Comparison of ENCODE assay signal across 8 cellular contexts in genomic region chr20:18588554-18589043, GRCh38. TPM values are rescaled to one million over a fixed set of nuclear protein-coding genes. Genes with fewer than 3 reads are reported as not detected.
DNase-seq lines count a peak whose midpoint lies in the region; ATAC-seq and TF ChIP-seq lines count a peak whose summit lies in the region.

No MANE protein-coding gene starts in this region.

- H3K4me3 ChIP-seq in IMR-90 (ENCODE audit: insufficient read depth, low read depth, low read length), result peak overlapping the region; percentile 75
- H3K4me3 ChIP-seq in mammary epithelial cell (replicated peaks in 1 of 3; ENCODE audit: insufficient read depth in 1 of 3, low read depth in 2 of 3, low read length in 3 of 3), result peak overlapping the region; percentile 77 to 98 (median 95)
- H3K4me3 ChIP-seq in mesendoderm (ENCODE audit: low read length), result peak overlapping the region; percentile 63

- H2AFZ ChIP-seq in IMR-90 (replicated peaks; ENCODE audit: low read length, poor library complexity), result peak overlapping the region; percentile 93
- H2AFZ ChIP-seq in mammary epithelial cell (ENCODE audit: low read depth, low read length), result peak overlapping the region; percentile 92

- H3K23ac ChIP-seq in IMR-90 (ENCODE audit: low read depth, low read length), result peak overlapping the region; percentile 86
- H3K23ac ChIP-seq in mesendoderm (ENCODE audit: low read length), result no peak overlapping the region

- intact Hi-C loops in IMR-90 (cut with micrococcal nuclease) (loop anchor here (5.0 kb wide), 1 partner anchor 994 kb away; no protein-coding TSS in a partner anchor), mammary epithelial cell (cut with micrococcal nuclease) (loop anchor here (5.0 kb wide), 1 partner anchor 276 kb away; no protein-coding TSS in a partner anchor)

- H2BK15ac ChIP-seq in IMR-90 (ENCODE audit: low read depth, low read length) (no peak overlapping the region), mesendoderm (replicated peaks; ENCODE audit: low read depth) (no peak overlapping the region)

- H3K27ac ChIP-seq in IMR-90 (ENCODE audit: insufficient read depth, low read length), result peak overlapping the region; percentile 41; the same call in 1 of the 2 replicates
- H3K27ac ChIP-seq in mammary epithelial cell (ENCODE audit: insufficient read depth, low read depth, low read length), result peak overlapping the region; percentile 67
- H3K27ac ChIP-seq in mesendoderm (ENCODE audit: low read depth, low read length), result no peak overlapping the region

- TSS peak; percentile 50 for BruUV-seq in IMR-90 (replicated peaks; lab: Mats Ljungman, UMichigan)
- BruUV-seq in mammary epithelial cell (replicated peaks; lab: Mats Ljungman, UMichigan), result TSS peak; percentile 37

- H3K9ac ChIP-seq in IMR-90 (ENCODE audit: low read depth, low read length) (peak overlapping the region; percentile 72), mammary epithelial cell (ENCODE audit: insufficient read depth, low read length) (peak overlapping the region; percentile 91), mesendoderm (ENCODE audit: low read length) (peak overlapping the region; percentile 72)

- H2BK120ac ChIP-seq in IMR-90 (ENCODE audit: low read depth, low read length) (no peak overlapping the region; the same call in 1 of the 2 replicates), mesendoderm (ENCODE audit: low read depth, low read length) (no peak overlapping the region)

- in situ Hi-C loops in IMR-90 (cut with MboI; ENCODE audit: low sequenced_read_pairs) (no loop called here), mammary epithelial cell (cut with MboI; ENCODE audit: low sequenced_read_pairs in 2 of 2) (no loop called here)

- H4K5ac ChIP-seq in IMR-90 (ENCODE audit: low read depth, low read length) (peak overlapping the region; percentile 13), mesendoderm (ENCODE audit: low read length) (no peak overlapping the region)

- TF ChIP-seq CTCF in IMR-90 (conservative IDR thresholded peaks at IDR 0.05; ENCODE audit: low read depth, low read length) (no peak), mammary epithelial cell (conservative IDR thresholded peaks at IDR 0.05 in 1 of 2, IDR thresholded peaks at IDR 0.05 in 1 of 2; ENCODE audit: extremely low read depth in 1 of 2, insufficient read depth in 1 of 2, low read depth in 1 of 2, low read length in 2 of 2) (no peak)

- POLR2A ChIA-PET in IMR-90 (lab: Charles Lee; ENCODE audit: unreplicated experiment), result no interaction called here

- H3K9me3 ChIP-seq in IMR-90 (ENCODE audit: control insufficient read depth, insufficient read depth, low read length), result no peaks in the 10 kb centered on the region
- no peaks in the 10 kb centered on the region for H3K9me3 ChIP-seq in mammary epithelial cell (replicated peaks; ENCODE audit: insufficient read depth, low read length)

- H2BK20ac ChIP-seq in IMR-90 (ENCODE audit: low read depth, low read length), result no peak overlapping the region

- peaks cover 1% of the 10 kb centered on the region; the same call in 1 of the 2 replicates for H3K9me1 ChIP-seq in IMR-90 (ENCODE audit: insufficient read depth, low read length)

- H4K8ac ChIP-seq in IMR-90 (ENCODE audit: low read depth in 2 of 2, low read length in 2 of 2) (peak overlapping the region; percentile 46 to 85), mesendoderm (ENCODE audit: low read depth, low read length) (no peak overlapping the region)

- peaks cover 9 to 26% of the 10 kb centered on the region in 2 experiments; a peak in 3 of 4 replicates for H3K79me1 ChIP-seq in IMR-90 (ENCODE audit: low read depth in 1 of 2, low read length in 2 of 2)
- H3K79me1 ChIP-seq in mesendoderm (ENCODE audit: low read length), result peaks cover 3% of the 10 kb centered on the region

- peaks cover 48% of the 10 kb centered on the region for H3K79me2 ChIP-seq in mammary epithelial cell (ENCODE audit: insufficient read depth, low read length)
- peaks cover 2% of the 10 kb centered on the region for H3K79me2 ChIP-seq in mesendoderm (ENCODE audit: control insufficient read depth, insufficient read depth, low read length)

- H3K4ac ChIP-seq in IMR-90 (ENCODE audit: low read depth, low read length), result peak overlapping the region; percentile 69
- H3K4ac ChIP-seq in mesendoderm (ENCODE audit: low read depth, low read length), result no peak overlapping the region

- DNase-seq in NCI-H1092 treated with DMSO at 0.1 percent for 48 hours (lab: John Stamatoyannopoulos, UW) (peak; percentile 40), NCI-H1092 (lab: John Stamatoyannopoulos, UW) (no peak), IMR-90 (no peak), mammary epithelial cell (no peak), mesendoderm (no peak), HuH-7.5 (ENCODE audit: low spot score) (no peak), COLO668 (lab: John Stamatoyannopoulos, UW; ENCODE audit: unreplicated experiment) (no peak), activated gamma-delta T cell (lab: John Stamatoyannopoulos, UW) (no peak)

- H3K27me3 ChIP-seq in IMR-90 (ENCODE audit: control insufficient read depth, insufficient read depth, low read length), result no peaks in the 10 kb centered on the region
- H3K27me3 ChIP-seq in mammary epithelial cell (ENCODE audit: insufficient read depth, low read length), result no peaks in the 10 kb centered on the region
- no peaks in the 10 kb centered on the region for H3K27me3 ChIP-seq in mesendoderm (ENCODE audit: insufficient read depth, low read length, poor library complexity)

- WGBS in IMR-90 (ENCODE audit: extremely low coverage in 2 of 2, insufficient read length in 1 of 2), 2 experiments, result 16% methylated on average over 6 of the region's 19 CpGs; no CpG with 5 or more reads in 1 of the 2 experiments
- 8% methylated on average over 19 of the region's 19 CpGs for WGBS in mammary epithelial cell (ENCODE audit: low coverage, missing lambda C conversion rate)
- WGBS in mesendoderm (ENCODE audit: extremely low coverage, insufficient coverage, low lambda C conversion rate), result no CpG with 5 or more reads among the region's 19 CpGs

- H2BK5ac ChIP-seq in IMR-90 (ENCODE audit: low read depth, low read length, poor library complexity, severe bottlenecking) (no peak overlapping the region), mesendoderm (ENCODE audit: low read length) (no peak overlapping the region)

- ATAC-seq in IMR-90 (ENCODE audit: low read depth), result no peak

- CTCF ChIA-PET in IMR-90 (lab: Yijun Ruan, JAX), result no interaction called here
- CTCF ChIA-PET in mammary epithelial cell (lab: Charles Lee; ENCODE audit: low non-redundant PET), result no interaction called here

- H3K36me3 ChIP-seq in IMR-90 (ENCODE audit: control insufficient read depth, insufficient read depth, low read length), result 0 out of 2 replicates have a peak, but pooled peaks cover under 1% of the 10 kb centered on the region
- H3K36me3 ChIP-seq in mammary epithelial cell (ENCODE audit: insufficient read depth, low read length), result no peaks in the 10 kb centered on the region
- H3K36me3 ChIP-seq in mesendoderm (ENCODE audit: control insufficient read depth, insufficient read depth, low read length), result no peaks in the 10 kb centered on the region

- H2AK5ac ChIP-seq in IMR-90 (ENCODE audit: low read depth, low read length) (no peak overlapping the region), mesendoderm (ENCODE audit: low read length) (no peak overlapping the region)

- dilution Hi-C loops in IMR-90 (cut with HindIII; ENCODE audit: low sequenced_read_pairs, unreplicated experiment), result no loop called here
- dilution Hi-C loops in mammary epithelial cell (cut with HindIII; ENCODE audit: low sequenced_read_pairs), result no loop called here

- no peak overlapping the region for H3K18ac ChIP-seq in IMR-90 (ENCODE audit: low read depth, low read length)
- no peak overlapping the region for H3K18ac ChIP-seq in mesendoderm (ENCODE audit: low read length)

- H4K91ac ChIP-seq in IMR-90 (ENCODE audit: insufficient read depth, low read depth, low read length), result peak overlapping the region; percentile 53; the same call in 1 of the 2 replicates

- no peaks in the 10 kb centered on the region for H4K20me1 ChIP-seq in IMR-90 (ENCODE audit: insufficient read depth, low read length)
- no peaks in the 10 kb centered on the region for H4K20me1 ChIP-seq in mammary epithelial cell (ENCODE audit: insufficient read depth, low read length)

- TF ChIP-seq RAD21 in IMR-90 (IDR thresholded peaks at IDR 0.05; ENCODE audit: low read length), result no peak

- no peak for TF ChIP-seq POLR2A in IMR-90 (IDR thresholded peaks at IDR 0.05; ENCODE audit: low read depth, low read length)

- H3K4me1 ChIP-seq in IMR-90 (ENCODE audit: control insufficient read depth, insufficient read depth, low read length) (no peaks in the 10 kb centered on the region), mammary epithelial cell (ENCODE audit: insufficient read depth, low read length) (peaks cover 9% of the 10 kb centered on the region), mesendoderm (ENCODE audit: control insufficient read depth, low read depth, low read length) (no peaks in the 10 kb centered on the region)

- H3K4me2 ChIP-seq in IMR-90 (ENCODE audit: low read depth, low read length) (peak overlapping the region; percentile 68), mammary epithelial cell (ENCODE audit: insufficient read depth, low read depth, low read length) (peak overlapping the region; percentile 95), mesendoderm (ENCODE audit: low read length) (peak overlapping the region; percentile 75)

- peak overlapping the region; percentile 96 for H2AK9ac ChIP-seq in IMR-90 (replicated peaks; ENCODE audit: low read depth, low read length, poor library complexity)

- H3K56ac ChIP-seq in IMR-90 (ENCODE audit: extremely low read depth, insufficient read depth, low read length), result no peak overlapping the region
- H3K56ac ChIP-seq in mesendoderm (ENCODE audit: low read length), result peak overlapping the region; percentile 78

- peak overlapping the region; percentile 74 for H3K14ac ChIP-seq in IMR-90 (replicated peaks; ENCODE audit: low read depth, low read length)

TF ChIP-seq in IMR-90, 13 proteins besides CTCF, POLR2A, EP300 and RAD21:
- TF ChIP-seq RCOR1 (IDR thresholded peaks at IDR 0.05; ENCODE audit: insufficient replicate concordance, low read length), result no peak

RNA-seq across cellular contexts. Expression of gene DTD1, which starts 0.7 kb away (rescaled TPM):
- total RNA-seq in IMR-90 (2012; rRNA removed), result 101 and 124 TPM in 2 replicates
- 59.6 and 73.1 TPM in 2 replicates for polyA plus RNA-seq in IMR-90 (2012; rRNA removed)
- polyA plus RNA-seq in IMR-90 (2012; cell fraction: cytosol; rRNA removed), result 47.9 and 62.5 TPM in 2 replicates
- polyA plus RNA-seq in IMR-90 (2012; cell fraction: nucleus; rRNA removed; ENCODE audit: low replicate concordance), result 13.1 and 29.2 TPM in 2 replicates
- total RNA-seq in mammary epithelial cell, result 10 to 100 TPM; 58.7 to 83.2 TPM
- 87.1 TPM for polyA plus RNA-seq in mammary epithelial cell
- polyA minus RNA-seq in mammary epithelial cell, result 36.2 TPM
- polyA plus RNA-seq in mesendoderm (2013, experiment 1 of 2), result 57.5 TPM
- polyA plus RNA-seq in mesendoderm (2013, experiment 2 of 2), result 61.9 TPM

RNA-seq across cellular contexts. Expression of gene SMIM26, which starts 21.4 kb away (rescaled TPM):
- total RNA-seq in IMR-90 (2012; rRNA removed), result 42.8 and 49.2 TPM in 2 replicates
- polyA plus RNA-seq in IMR-90 (2012; rRNA removed), result 43.2 and 45.7 TPM in 2 replicates
- 54.4 and 142 TPM in 2 replicates for polyA plus RNA-seq in IMR-90 (2012; cell fraction: cytosol; rRNA removed)
- 11.6 and 43.1 TPM in 2 replicates for polyA plus RNA-seq in IMR-90 (2012; cell fraction: nucleus; rRNA removed; ENCODE audit: low replicate concordance)
- total RNA-seq in mammary epithelial cell, result 10 to 100 TPM; 58.5 to 72.9 TPM
- polyA plus RNA-seq in mammary epithelial cell, result 88.3 TPM
- polyA minus RNA-seq in mammary epithelial cell, result 250 TPM
- polyA plus RNA-seq in mesendoderm (2013, experiment 1 of 2), result 171 TPM
- 169 TPM for polyA plus RNA-seq in mesendoderm (2013, experiment 2 of 2)
